ENCODE assay signal across 19 cellular contexts in the genomic region with DNA sequence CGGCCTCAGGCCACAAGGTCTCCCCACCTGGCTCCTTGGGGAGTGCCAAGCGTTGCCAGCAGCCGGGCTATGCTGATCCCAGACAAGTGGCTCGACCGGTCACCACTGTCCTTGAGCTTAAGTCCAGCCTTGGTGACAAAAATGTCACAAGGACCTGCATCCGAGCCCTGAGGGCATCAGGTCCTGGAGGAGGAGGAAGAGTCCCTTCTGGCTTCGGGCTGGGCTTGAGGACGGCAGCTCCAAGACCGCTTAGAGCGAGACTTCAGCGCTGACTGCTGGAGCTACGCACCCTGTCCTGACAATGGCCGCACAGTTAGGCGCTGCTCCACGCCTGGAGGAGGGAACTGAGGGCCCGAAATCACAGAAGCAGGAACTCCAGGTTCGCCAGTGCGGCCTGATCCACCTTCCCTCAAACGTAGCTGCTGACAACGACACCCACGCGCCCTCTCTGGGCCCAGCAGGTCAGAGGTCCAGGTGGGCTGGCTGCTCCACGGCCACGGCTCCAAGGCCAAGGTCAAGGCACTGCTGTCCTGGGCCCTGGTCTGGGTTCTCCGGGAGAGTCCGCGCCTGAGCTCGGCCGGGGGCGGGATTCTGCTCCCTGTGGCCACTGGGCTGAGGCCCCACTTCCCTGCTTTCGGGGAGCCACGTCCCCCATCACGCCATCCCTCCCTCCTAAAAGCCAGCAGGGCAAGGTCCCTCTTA. TPM values are rescaled to one million over a fixed set of nuclear protein-coding genes. Genes with fewer than 3 reads are reported as not detected.
DNase-seq lines count a peak whose midpoint lies in the region; ATAC-seq and TF ChIP-seq lines count a peak whose summit lies in the region.
"Had no signal": no experiment of that assay in that cellular context is flagged by ENCODE, and none has a peak within 500 bp of the region (broad histone marks: within the 10 kb centered on the region; RNA-seq: fewer than 3 reads in every experiment).

No MANE protein-coding gene starts in this region.

- no peak overlapping the region for H3K4me3 Mint-ChIP-seq in stimulated activated effector memory CD8-positive, alpha-beta T cell treated with anti-CD3 and anti-CD28 coated beads, Interleukin-12 subunit alpha, Interleukin-12 subunit beta, amount 100 ng/mL, for 72 hours
- no peak overlapping the region for H3K4me3 Mint-ChIP-seq in activated T-helper 2 cell treated with anti-CD3 and anti-CD28 coated beads, Interferon-gamma antibody, Interleukin-2, Interleukin-4, amounts not matched to agents 10 μg/mL and 5 μg/mL and 100 μg/mL, durations not matched to agents 14 hours and 24 hours and 36 hours (ENCODE audit: low read depth)
- H3K4me3 Mint-ChIP-seq: activated B cell treated with CpG ODN at 0.5 μM for 24 hours; T-helper 1 cell treated with Interleukin-12 subunit alpha and Interleukin-12 subunit beta and Interleukin-4 antibody, amounts not matched to agents 30 μg/mL and 1 μg/mL, for 36 hours had no signal

- H3K4me1 ChIP-seq in right atrium auricular region = peaks cover 0 to 30% of the 10 kb centered on the region in 2 donors
- H3K4me1 ChIP-seq in heart left ventricle = peaks cover 0 to 57% (median 9%) of the 10 kb centered on the region in 12 donors
- peaks cover 29 to 36% of the 10 kb centered on the region in 2 experiments for H3K4me1 ChIP-seq in neutrophil (ENCODE audit: control insufficient read depth in 1 of 2, insufficient read depth in 1 of 2, low read depth in 1 of 2, low read length in 1 of 2)
- peaks cover 67% of the 10 kb centered on the region for H3K4me1 ChIP-seq in vagina

- no peak for ATAC-seq in heart left ventricle
- ATAC-seq in stimulated activated effector memory CD8-positive, alpha-beta T cell treated with anti-CD3 and anti-CD28 coated beads, Interleukin-12 subunit alpha, Interleukin-12 subunit beta, amount 100 ng/mL, for 72 hours = no peak

- no peaks in the 10 kb centered on the region for H3K9me3 ChIP-seq in right atrium auricular region
- H3K9me3 ChIP-seq in heart left ventricle = no peaks in the 10 kb centered on the region
- no peaks in the 10 kb centered on the region for H3K9me3 ChIP-seq in neutrophil
- no peaks in the 10 kb centered on the region for H3K9me3 ChIP-seq in vagina

- no peak overlapping the region for H3K27ac Mint-ChIP-seq in stimulated activated effector memory CD8-positive, alpha-beta T cell treated with anti-CD3 and anti-CD28 coated beads, Interleukin-12 subunit alpha, Interleukin-12 subunit beta, amount 100 ng/mL, for 72 hours
- no peak overlapping the region for H3K27ac Mint-ChIP-seq in activated T-helper 2 cell treated with anti-CD3 and anti-CD28 coated beads, Interferon-gamma antibody, Interleukin-2, Interleukin-4, amounts not matched to agents 10 μg/mL and 5 μg/mL and 100 μg/mL, durations not matched to agents 14 hours and 24 hours and 36 hours
- H3K27ac Mint-ChIP-seq: activated B cell treated with CpG ODN at 0.5 μM for 24 hours; CD4-positive, CD25-positive, alpha-beta regulatory T cell; T-helper 1 cell treated with Interleukin-12 subunit alpha and Interleukin-12 subunit beta and Interleukin-4 antibody, amounts not matched to agents 30 μg/mL and 1 μg/mL, for 36 hours had no signal

- H3K4me1 Mint-ChIP-seq in stimulated activated effector memory CD8-positive, alpha-beta T cell treated with anti-CD3 and anti-CD28 coated beads, Interleukin-12 subunit alpha, Interleukin-12 subunit beta, amount 100 ng/mL, for 72 hours = peaks cover 37% of the 10 kb centered on the region
- H3K4me1 Mint-ChIP-seq in activated T-helper 2 cell treated with anti-CD3 and anti-CD28 coated beads, Interferon-gamma antibody, Interleukin-2, Interleukin-4, amounts not matched to agents 10 μg/mL and 5 μg/mL and 100 μg/mL, durations not matched to agents 14 hours and 24 hours and 36 hours (ENCODE audit: low read depth) = peaks cover 14% of the 10 kb centered on the region

- DNase-seq in right atrium auricular region (ENCODE audit: low spot score) (peak; percentile 52), heart left ventricle (no peak), fibroblast of mammary gland (ENCODE audit: low read depth) (no peak), vagina (ENCODE audit: extremely low spot score in 2 of 2) (no peak), NCI-H82 (lab: John Stamatoyannopoulos, UW) (no peak)
- DNase-seq in stimulated activated effector memory CD8-positive, alpha-beta T cell treated with anti-CD3 and anti-CD28 coated beads, Interleukin-12 subunit alpha, Interleukin-12 subunit beta, amount 100 ng/mL, for 72 hours (ENCODE audit: low spot score in 2 of 2) = no peak
- no peak for DNase-seq in activated T-helper 2 cell treated with anti-CD3 and anti-CD28 coated beads, Interferon-gamma antibody, Interleukin-2, Interleukin-4, amounts not matched to agents 10 μg/mL and 5 μg/mL and 100 μg/mL, durations not matched to agents 14 hours and 24 hours and 36 hours (ENCODE audit: low spot score)
- DNase-seq: activated B cell treated with CpG ODN at 0.5 μM for 24 hours; anterior cingulate cortex; Kasumi-1; NCI-H1417; NK-92 treated with Interleukin-12 subunit alpha and Interleukin-12 subunit beta, amount 100 ng/mL, for 24 hours; occipital lobe; SHP77 had no signal

- no peaks in the 10 kb centered on the region for H3K27me3 Mint-ChIP-seq in activated T-helper 2 cell treated with anti-CD3 and anti-CD28 coated beads, Interferon-gamma antibody, Interleukin-2, Interleukin-4, amounts not matched to agents 10 μg/mL and 5 μg/mL and 100 μg/mL, durations not matched to agents 14 hours and 24 hours and 36 hours (ENCODE audit: low read depth)
- H3K27me3 Mint-ChIP-seq: activated B cell treated with CpG ODN at 0.5 μM for 24 hours; CD4-positive, CD25-positive, alpha-beta regulatory T cell had no signal

- peaks cover 18% of the 10 kb centered on the region for H3K36me3 Mint-ChIP-seq in stimulated activated effector memory CD8-positive, alpha-beta T cell treated with anti-CD3 and anti-CD28 coated beads, Interleukin-12 subunit alpha, Interleukin-12 subunit beta, amount 100 ng/mL, for 72 hours
- peaks cover 4% of the 10 kb centered on the region for H3K36me3 Mint-ChIP-seq in activated T-helper 2 cell treated with anti-CD3 and anti-CD28 coated beads, Interferon-gamma antibody, Interleukin-2, Interleukin-4, amounts not matched to agents 10 μg/mL and 5 μg/mL and 100 μg/mL, durations not matched to agents 14 hours and 24 hours and 36 hours (ENCODE audit: low read depth)

- H3K4me3 ChIP-seq in right atrium auricular region = no peak overlapping the region
- H3K4me3 ChIP-seq in heart left ventricle = no peak overlapping the region
- peak overlapping the region; percentile 70 for H3K4me3 ChIP-seq in fibroblast of mammary gland (ENCODE audit: control insufficient read depth, low read depth, low read length)
- H3K4me3 ChIP-seq in neutrophil (ENCODE audit: low read depth in 1 of 2, low read length in 1 of 2) = no peak overlapping the region
- H3K4me3 ChIP-seq in vagina = peak overlapping the region in 1 of 2 donors; percentile 34
- H3K4me3 ChIP-seq: smooth muscle cell had no signal

- no peak for TF ChIP-seq CTCF in right atrium auricular region (IDR thresholded peaks at IDR 0.05)
- TF ChIP-seq CTCF in heart left ventricle (IDR thresholded peaks at IDR 0.05) = no peak
- no peak for TF ChIP-seq CTCF in fibroblast of mammary gland (conservative IDR thresholded peaks at IDR 0.05; ENCODE audit: control insufficient read depth, insufficient read depth, low read depth, low read length)
- TF ChIP-seq CTCF in neutrophil (IDR thresholded peaks at IDR 0.05) = no peak
- TF ChIP-seq CTCF in vagina (IDR thresholded peaks at IDR 0.05) = no peak

- H3K27me3 ChIP-seq in right atrium auricular region (no peaks in the 10 kb centered on the region), heart left ventricle (no peaks in the 10 kb centered on the region), neutrophil (no peaks in the 10 kb centered on the region), vagina (no peaks in the 10 kb centered on the region)

- 93 to 99% (median 96%) methylated on average over 19 to 33 of the region's 33 CpGs for WGBS in heart left ventricle, 4 donors

- no peaks in the 10 kb centered on the region for H3K9me3 Mint-ChIP-seq in stimulated activated effector memory CD8-positive, alpha-beta T cell treated with anti-CD3 and anti-CD28 coated beads, Interleukin-12 subunit alpha, Interleukin-12 subunit beta, amount 100 ng/mL, for 72 hours
- H3K9me3 Mint-ChIP-seq in activated T-helper 2 cell treated with anti-CD3 and anti-CD28 coated beads, Interferon-gamma antibody, Interleukin-2, Interleukin-4, amounts not matched to agents 10 μg/mL and 5 μg/mL and 100 μg/mL, durations not matched to agents 14 hours and 24 hours and 36 hours = no peaks in the 10 kb centered on the region
- H3K9me3 Mint-ChIP-seq: activated B cell treated with CpG ODN at 0.5 μM for 24 hours; mesothelial cell of epicardium; T-helper 1 cell treated with Interleukin-12 subunit alpha and Interleukin-12 subunit beta and Interleukin-4 antibody, amounts not matched to agents 30 μg/mL and 1 μg/mL, for 36 hours had no signal

- H3K36me3 ChIP-seq in right atrium auricular region (no peaks in the 10 kb centered on the region), heart left ventricle (peaks cover 0 to 37% (median 0%) of the 10 kb centered on the region in 9 donors), neutrophil (peaks cover 46% of the 10 kb centered on the region), vagina (peaks cover 0 to 6% of the 10 kb centered on the region in 2 donors)

- intact Hi-C loops in heart left ventricle (cut with DNase I) = no loop called here
- intact Hi-C loops in vagina (cut with DNase I) = no loop called here
- intact Hi-C loops in activated T-helper 2 cell treated with anti-CD3 and anti-CD28 coated beads, Interferon-gamma antibody, Interleukin-2, Interleukin-4, amounts not matched to agents 10 μg/mL and 5 μg/mL and 100 μg/mL, durations not matched to agents 14 hours and 24 hours and 36 hours (cut with micrococcal nuclease) = no loop called here

- no peak for TF ChIP-seq POLR2A in heart left ventricle (IDR thresholded peaks at IDR 0.05)
- TF ChIP-seq POLR2A in vagina (IDR thresholded peaks at IDR 0.05) = no peak

- no peak overlapping the region for H3K27ac ChIP-seq in right atrium auricular region
- no peak overlapping the region for H3K27ac ChIP-seq in heart left ventricle
- peak overlapping the region; percentile 25 for H3K27ac ChIP-seq in neutrophil
- peak overlapping the region; percentile 93 for H3K27ac ChIP-seq in vagina

RNA-seq across cellular contexts. Expression of a gene that starts 7.0 kb away (rescaled TPM):
- total RNA-seq in right atrium auricular region (10 to 100 TPM; 14.7 to 17.7 TPM), heart left ventricle (10 to 100 TPM in 8 of 9 donors, 1 to 10 TPM in 1; 9.9 to 78.9 (median 20.0) TPM), vagina (54.0 TPM)
- 10 to 100 TPM; 10.1 to 18.7 TPM for polyA plus RNA-seq in heart left ventricle
- total RNA-seq in activated T-helper 2 cell treated with anti-CD3 and anti-CD28 coated beads, Interferon-gamma antibody, Interleukin-2, Interleukin-4, amounts not matched to agents 10 μg/mL and 5 μg/mL and 100 μg/mL, durations not matched to agents 14 hours and 24 hours and 36 hours = 82.8 and 87.0 TPM in 2 replicates

RNA-seq across cellular contexts. Expression of a gene that starts 38.6 kb away (rescaled TPM):
- total RNA-seq in right atrium auricular region (10 to 100 TPM; 62.0 to 64.7 TPM), heart left ventricle (10 to 100 TPM; 44.7 to 92.0 (median 50.7) TPM), vagina (54.5 TPM)
- polyA plus RNA-seq in heart left ventricle = 10 to 100 TPM; 49.1 to 56.4 TPM
- 65.7 and 71.1 TPM in 2 replicates for total RNA-seq in activated T-helper 2 cell treated with anti-CD3 and anti-CD28 coated beads, Interferon-gamma antibody, Interleukin-2, Interleukin-4, amounts not matched to agents 10 μg/mL and 5 μg/mL and 100 μg/mL, durations not matched to agents 14 hours and 24 hours and 36 hours

Comparison
In these comparisons a context has a peak if more than half of its experiments do, and no peak if none do; other contexts are left out.
1. H3K27ac ChIP-seq: peak in neutrophil (single experiment) and vagina (single experiment); none in right atrium auricular region (0 of 2) and heart left ventricle (0 of 12).